ENCODE assay signal across 26 cellular contexts in the genomic region with DNA sequence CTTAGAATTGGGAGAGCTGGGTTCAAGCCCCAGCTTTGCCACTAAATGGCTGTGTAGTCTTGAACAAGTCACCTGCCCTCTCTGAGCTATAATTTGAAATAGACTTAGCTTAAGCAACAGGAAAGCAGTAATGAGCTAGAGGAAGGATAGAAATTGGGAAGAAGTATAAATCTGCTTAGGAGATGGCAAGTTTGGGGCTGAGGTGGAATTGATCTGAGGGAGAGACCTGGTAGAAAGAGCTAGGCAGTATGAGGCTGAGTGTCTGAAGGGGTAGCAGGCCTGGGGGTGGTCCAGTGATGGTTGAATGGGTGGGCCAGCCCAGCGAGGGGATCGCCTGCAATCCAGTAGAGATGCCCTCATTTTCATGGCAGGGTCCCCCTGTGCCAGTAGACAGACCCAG. TPM values are rescaled to one million over a fixed set of nuclear protein-coding genes. Genes with fewer than 3 reads are reported as not detected.
A peak's percentile ranks its signal among the peaks of the same experiment; 100 is the strongest.
DNase-seq lines count a peak whose midpoint lies in the region; ATAC-seq and TF ChIP-seq lines count a peak whose summit lies in the region.
"Had no signal": no experiment of that assay in that cellular context is flagged by ENCODE, and none has a peak within 500 bp of the region (broad histone marks: within the 10 kb centered on the region; RNA-seq: fewer than 3 reads in every experiment).

No MANE protein-coding gene starts in this region.

- no peak for DNase-seq in right cardiac atrium
- no peak for DNase-seq in Right ventricle myocardium inferior (ENCODE audit: missing footprints)
- no peak for DNase-seq in memory B cell (ENCODE audit: low spot score in 2 of 2)
- DNase-seq in stimulated activated effector memory CD8-positive, alpha-beta T cell treated with anti-CD3 and anti-CD28 coated beads, Interleukin-12 subunit alpha, Interleukin-12 subunit beta, amount 100 ng/mL, for 72 hours (ENCODE audit: low spot score in 2 of 2) = no peak
- no peak for DNase-seq in activated T-cell treated with anti-CD3 and anti-CD28 coated beads, Interleukin-2, amount 50 U/mL, for 1 hour
- no peak for DNase-seq in MG63
- DNase-seq in right lobe of liver = no peak
- DNase-seq: activated CD4-positive, alpha-beta T cell treated with anti-CD3 and anti-CD28 coated beads, Interleukin-2, amount 50 U/mL, for 48 hours; activated naive CD4-positive, alpha-beta T cell treated with anti-CD3 and anti-CD28 coated beads for 36 hours; activated T-cell treated with anti-CD3 and anti-CD28 coated beads, Interleukin-2, amount 50 U/mL, for 72 hours; brain microvascular endothelial cell; mucosa of descending colon; NCI-H1417 treated with DMSO at 0.1 percent for 48 hours; NCI-H2081 treated with DMSO at 0.1 percent for 48 hours; NCI-H226; NCI-H526 treated with DMSO at 0.1 percent for 48 hours; NK-92 treated with Interleukin-12 subunit alpha and Interleukin-12 subunit beta, amount 100 ng/mL, for 24 hours; retina; SK-N-SH; stimulated activated CD4-positive, alpha-beta T cell treated with anti-CD3 and anti-CD28 coated beads, Interleukin-2, amount 100 ng/mL, for 24 hours; stimulated activated CD8-positive, alpha-beta memory T cell treated with anti-CD3 and anti-CD28 coated beads, Interleukin-4, amount 100 ng/mL, for 48 hours; upper lobe of right lung had no signal

- peaks cover 10% of the 10 kb centered on the region for H3K36me3 ChIP-seq in MG63
- no peaks in the 10 kb centered on the region for H3K36me3 ChIP-seq in right lobe of liver
- H3K36me3 ChIP-seq: adrenal gland had no signal

- no peak overlapping the region for H3K4me3 ChIP-seq in right cardiac atrium (ENCODE audit: low read length)
- H3K4me3 ChIP-seq in MG63 = no peak overlapping the region
- no peak overlapping the region for H3K4me3 ChIP-seq in right lobe of liver
- H3K4me3 ChIP-seq: adrenal gland, mucosa of descending colon, upper lobe of right lung had no signal

- no peaks in the 10 kb centered on the region for H3K9me3 ChIP-seq in right cardiac atrium (ENCODE audit: control insufficient read depth, low read length)
- H3K9me3 ChIP-seq in MG63 = no peaks in the 10 kb centered on the region
- H3K9me3 ChIP-seq in right lobe of liver = no peaks in the 10 kb centered on the region
- H3K9me3 ChIP-seq: adrenal gland, mucosa of descending colon, SK-N-SH, upper lobe of right lung had no signal

- ATAC-seq in right cardiac atrium (no peak), Right ventricle myocardium inferior (no peak), memory B cell (ENCODE audit: low read depth) (no peak), GM18861 (IDR thresholded peaks at IDR 0.05; ENCODE audit: unreplicated experiment) (no peak), right lobe of liver (no peak)
- no peak for ATAC-seq in stimulated activated effector memory CD8-positive, alpha-beta T cell treated with anti-CD3 and anti-CD28 coated beads, Interleukin-12 subunit alpha, Interleukin-12 subunit beta, amount 100 ng/mL, for 72 hours
- ATAC-seq: activated T-cell treated with anti-CD3 and anti-CD28 coated beads, Interleukin-2, amount 50 U/mL, for 72 hours; mucosa of descending colon; upper lobe of right lung had no signal

- TF ChIP-seq POLR2A in right lobe of liver (IDR thresholded peaks at IDR 0.05) = no peak

- peak overlapping the region; percentile 13 for H3K27ac Mint-ChIP-seq in memory B cell
- H3K27ac Mint-ChIP-seq in stimulated activated effector memory CD8-positive, alpha-beta T cell treated with anti-CD3 and anti-CD28 coated beads, Interleukin-12 subunit alpha, Interleukin-12 subunit beta, amount 100 ng/mL, for 72 hours = peak overlapping the region; percentile 7
- H3K27ac Mint-ChIP-seq: activated naive CD4-positive, alpha-beta T cell treated with anti-CD3 and anti-CD28 coated beads for 36 hours; activated T-cell treated with anti-CD3 and anti-CD28 coated beads, Interleukin-2, amount 50 U/mL, for 72 hours had no signal

- intact Hi-C loops in right cardiac atrium (cut with DNase I) (no loop called here), Right ventricle myocardium inferior (cut with DNase I) (no loop called here), right lobe of liver (cut with DNase I) (no loop called here)

- peaks cover 40% of the 10 kb centered on the region for H3K4me1 Mint-ChIP-seq in memory B cell
- H3K4me1 Mint-ChIP-seq in stimulated activated effector memory CD8-positive, alpha-beta T cell treated with anti-CD3 and anti-CD28 coated beads, Interleukin-12 subunit alpha, Interleukin-12 subunit beta, amount 100 ng/mL, for 72 hours = peaks cover 52% of the 10 kb centered on the region

- H3K36me3 Mint-ChIP-seq in memory B cell = peaks cover 23% of the 10 kb centered on the region
- H3K36me3 Mint-ChIP-seq in stimulated activated effector memory CD8-positive, alpha-beta T cell treated with anti-CD3 and anti-CD28 coated beads, Interleukin-12 subunit alpha, Interleukin-12 subunit beta, amount 100 ng/mL, for 72 hours = no peaks in the 10 kb centered on the region

- peaks cover 2% of the 10 kb centered on the region for H3K9me3 Mint-ChIP-seq in memory B cell
- no peaks in the 10 kb centered on the region for H3K9me3 Mint-ChIP-seq in stimulated activated effector memory CD8-positive, alpha-beta T cell treated with anti-CD3 and anti-CD28 coated beads, Interleukin-12 subunit alpha, Interleukin-12 subunit beta, amount 100 ng/mL, for 72 hours
- H3K9me3 Mint-ChIP-seq: activated naive CD4-positive, alpha-beta T cell treated with anti-CD3 and anti-CD28 coated beads for 36 hours; CD14-positive monocyte had no signal

- no peak overlapping the region for H3K4me3 Mint-ChIP-seq in memory B cell
- H3K4me3 Mint-ChIP-seq in stimulated activated effector memory CD8-positive, alpha-beta T cell treated with anti-CD3 and anti-CD28 coated beads, Interleukin-12 subunit alpha, Interleukin-12 subunit beta, amount 100 ng/mL, for 72 hours = no peak overlapping the region
- H3K4me3 Mint-ChIP-seq: activated naive CD4-positive, alpha-beta T cell treated with anti-CD3 and anti-CD28 coated beads for 36 hours; activated T-cell treated with anti-CD3 and anti-CD28 coated beads, Interleukin-2, amount 50 U/mL, for 72 hours; CD14-positive monocyte had no signal

- H3K27me3 ChIP-seq in right cardiac atrium (ENCODE audit: control insufficient read depth, insufficient read depth) (no peaks in the 10 kb centered on the region), MG63 (no peaks in the 10 kb centered on the region), right lobe of liver (no peaks in the 10 kb centered on the region)
- H3K27me3 ChIP-seq: adrenal gland, brain microvascular endothelial cell, upper lobe of right lung had no signal

- H3K27ac ChIP-seq in right cardiac atrium (ENCODE audit: low read length) = peak overlapping the region; percentile 28
- H3K27ac ChIP-seq in right lobe of liver = peak overlapping the region in 1 of 3 donors; percentile 51
- H3K27ac ChIP-seq: adrenal gland, brain microvascular endothelial cell, KMS-11, upper lobe of right lung had no signal

- 97% methylated on average over 2 of the region's 2 CpGs for WGBS in right cardiac atrium
- WGBS in right lobe of liver (ENCODE audit: insufficient coverage, low coverage, low lambda C conversion rate, missing lambda C conversion rate) = no CpG with 5 or more reads among the region's 2 CpGs

- H3K27me3 Mint-ChIP-seq in memory B cell = no peaks in the 10 kb centered on the region

- H3K4me1 ChIP-seq in right cardiac atrium (ENCODE audit: control insufficient read depth, insufficient read depth, low read length) (peaks cover 20% of the 10 kb centered on the region), right lobe of liver (peaks cover 0 to 55% (median 11%) of the 10 kb centered on the region in 4 donors)

- no peak for TF ChIP-seq CTCF in right lobe of liver (IDR thresholded peaks at IDR 0.05)

RNA-seq across cellular contexts. Expression of gene LPP, which starts 22.9 kb away (rescaled TPM):
- total RNA-seq in right cardiac atrium (100 to 1,000 TPM; 141 to 205 (median 171) TPM), Right ventricle myocardium inferior (114 TPM), right lobe of liver (10 to 100 TPM; 41.5 to 90.5 (median 69.5) TPM)
- polyA plus RNA-seq in right cardiac atrium = 14.5 TPM
- 7.9 and 14.2 TPM in 2 replicates for total RNA-seq in MG63 (2014; rRNA removed; shearing (Covaris generic); ENCODE audit: low replicate concordance)
